ENCODE assay signal across 2 cellular contexts in genomic region chr18:22639026-22639463, GRCh38.
TF ChIP-seq lines count a peak whose summit lies in the region.

No MANE protein-coding gene starts in this region.

TF ChIP-seq in A549, 52 proteins besides CTCF, POLR2A, EP300 and RAD21 (continued from another document):
- TF ChIP-seq CEBPB (IDR thresholded peaks at IDR 0.05): peak in 1 of 2 experiments; percentile 66; a peak in 3 of 4 replicates
- no peak for TF ChIP-seq PBX3 (IDR thresholded peaks at IDR 0.05)
- no peak for TF ChIP-seq PHF8 (IDR thresholded peaks at IDR 0.05; ENCODE audit: borderline replicate concordance, low read depth)
- no peak for TF ChIP-seq ZNF302 (CRISPR knock-in tag; IDR thresholded peaks at IDR 0.05)
- no peak for TF ChIP-seq POLR2AphosphoS2 (conservative IDR thresholded peaks at IDR 0.05; ENCODE audit: low read length)
- TF ChIP-seq, protein P1, sequence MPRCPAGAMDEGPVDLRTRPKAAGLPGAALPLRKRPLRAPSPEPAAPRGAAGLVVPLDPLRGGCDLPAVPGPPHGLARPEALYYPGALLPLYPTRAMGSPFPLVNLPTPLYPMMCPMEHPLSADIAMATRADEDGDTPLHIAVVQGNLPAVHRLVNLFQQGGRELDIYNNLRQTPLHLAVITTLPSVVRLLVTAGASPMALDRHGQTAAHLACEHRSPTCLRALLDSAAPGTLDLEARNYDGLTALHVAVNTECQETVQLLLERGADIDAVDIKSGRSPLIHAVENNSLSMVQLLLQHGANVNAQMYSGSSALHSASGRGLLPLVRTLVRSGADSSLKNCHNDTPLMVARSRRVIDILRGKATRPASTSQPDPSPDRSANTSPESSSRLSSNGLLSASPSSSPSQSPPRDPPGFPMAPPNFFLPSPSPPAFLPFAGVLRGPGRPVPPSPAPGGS (IDR thresholded peaks at IDR 0.05): peak; percentile 39; the same call in 1 of the 3 replicates
- TF ChIP-seq JUNB (IDR thresholded peaks at IDR 0.05): peak; percentile 75; the same call in 1 of the 2 replicates
- TF ChIP-seq FOSL2 (IDR thresholded peaks at IDR 0.05): peak; percentile 51; the same call in 1 of the 2 replicates
- peak; percentile 68 for TF ChIP-seq FOSL2 (CRISPR knock-in tag; IDR thresholded peaks at IDR 0.05)
- no peak for TF ChIP-seq MYC (IDR thresholded peaks at IDR 0.05; ENCODE audit: borderline replicate concordance, low read length)
- TF ChIP-seq RFX5 (IDR thresholded peaks at IDR 0.05): no peak
- TF ChIP-seq, protein P2, sequence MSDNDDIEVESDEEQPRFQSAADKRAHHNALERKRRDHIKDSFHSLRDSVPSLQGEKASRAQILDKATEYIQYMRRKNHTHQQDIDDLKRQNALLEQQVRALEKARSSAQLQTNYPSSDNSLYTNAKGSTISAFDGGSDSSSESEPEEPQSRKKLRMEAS (IDR thresholded peaks at IDR 0.05): peak; percentile 35; the same call in 1 of the 2 replicates
- no peak for TF ChIP-seq NPAS2 (CRISPR knock-in tag; IDR thresholded peaks at IDR 0.05; ENCODE audit: borderline replicate concordance)
- no peak for TF ChIP-seq ELK1 (IDR thresholded peaks at IDR 0.05; ENCODE audit: low read depth, low read length)
- no peak for TF ChIP-seq NR3C1 (IDR thresholded peaks at IDR 0.05)
- no peak for TF ChIP-seq ESRRA (IDR thresholded peaks at IDR 0.05; ENCODE audit: borderline replicate concordance, low read length)
- no peak for TF ChIP-seq TFCP2L1 (CRISPR knock-in tag; IDR thresholded peaks at IDR 0.05)
- TF ChIP-seq, protein P3, sequence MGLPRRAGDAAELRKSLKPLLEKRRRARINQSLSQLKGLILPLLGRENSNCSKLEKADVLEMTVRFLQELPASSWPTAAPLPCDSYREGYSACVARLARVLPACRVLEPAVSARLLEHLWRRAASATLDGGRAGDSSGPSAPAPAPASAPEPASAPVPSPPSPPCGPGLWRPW (IDR thresholded peaks at IDR 0.05): no peak
- peak in 1 of 2 experiments; percentile 59; a peak in 3 of 5 replicates for TF ChIP-seq JUN (IDR thresholded peaks at IDR 0.05)
- TF ChIP-seq RCOR1 (IDR thresholded peaks at IDR 0.05; ENCODE audit: low read depth, low read length): no peak
- peak; percentile 92 for TF ChIP-seq GATA3 (IDR thresholded peaks at IDR 0.05; ENCODE audit: borderline replicate concordance)

TF ChIP-seq in HCT116, 20 proteins besides CTCF, POLR2A, EP300 and RAD21 (continued from another document):
- TF ChIP-seq REST (IDR thresholded peaks at IDR 0.05; ENCODE audit: low read depth) (no peak), SRF (IDR thresholded peaks at IDR 0.05; ENCODE audit: low read depth) (no peak), ZNF274 (IDR thresholded peaks at IDR 0.05; ENCODE audit: low read depth, low read length) (no peak), CBX3 (IDR thresholded peaks at IDR 0.05; ENCODE audit: low read depth) (no peak)
- TF ChIP-seq, protein P2 (IDR thresholded peaks at IDR 0.05): no peak
